Comparison of ENCODE assay signal across 1 cellular context in genomic region chr2:26255735-26256384, GRCh38.
TF ChIP-seq lines count a peak whose summit lies in the region.

No MANE protein-coding gene starts in this region.

TF ChIP-seq in GM23338, 12 proteins besides CTCF, POLR2A, EP300 and RAD21 (continued from another document):
- TF ChIP-seq ETS1 (IDR thresholded peaks at IDR 0.05), result no peak
- no peak for TF ChIP-seq REST (IDR thresholded peaks at IDR 0.05; ENCODE audit: unreplicated experiment)
- TF ChIP-seq JUNB (IDR thresholded peaks at IDR 0.05; ENCODE audit: unreplicated experiment), result no peak
- no peak for TF ChIP-seq STAT1 (IDR thresholded peaks at IDR 0.05; ENCODE audit: unreplicated experiment)
- TF ChIP-seq POLR2AphosphoS5 (IDR thresholded peaks at IDR 0.05; ENCODE audit: low read depth), result no peak
- no peak for TF ChIP-seq ZNF462 (CRISPR knock-in tag; IDR thresholded peaks at IDR 0.05)
TF ChIP-seq in GM23338: peak in this region for 0.
